ENCODE assay signal across 8 cellular contexts in the genomic region with DNA sequence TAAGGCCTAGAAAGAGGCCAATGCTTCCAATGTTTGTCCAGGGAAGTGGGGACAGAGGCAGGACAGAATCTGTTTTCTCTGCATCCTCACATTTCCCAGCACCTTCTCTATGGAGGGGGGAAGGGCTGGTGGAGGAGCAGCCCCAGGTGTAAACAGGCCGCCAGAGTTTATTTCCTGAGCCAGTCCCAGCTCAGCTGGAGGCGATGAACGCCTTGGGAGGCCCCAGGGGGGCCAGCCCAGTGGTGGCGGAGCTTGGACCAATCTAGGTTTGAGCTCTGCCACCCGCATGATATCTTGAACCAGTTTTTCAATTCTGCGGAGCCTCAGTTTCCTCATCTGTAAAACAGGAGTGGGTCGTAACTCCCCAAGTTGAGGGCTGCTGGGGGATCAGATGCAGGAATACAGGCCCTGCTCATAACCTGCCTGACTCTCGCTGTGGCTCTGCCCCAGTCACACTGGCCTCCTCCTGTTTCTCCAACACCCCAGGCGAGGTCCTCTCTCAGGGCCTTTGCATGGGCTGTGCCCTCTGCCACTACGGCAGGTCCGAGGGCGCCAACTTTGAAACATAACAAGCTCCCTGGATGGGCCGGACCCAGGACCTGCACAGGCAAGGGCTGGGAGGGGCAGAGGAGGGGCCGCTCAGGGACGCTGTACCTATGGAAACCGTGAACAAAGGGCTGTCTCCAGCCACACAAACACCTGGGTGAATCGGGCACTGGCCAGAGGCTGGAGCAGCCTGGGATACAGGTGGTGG. TPM values are rescaled to one million over a fixed set of nuclear protein-coding genes. Genes with fewer than 3 reads are reported as not detected.
DNase-seq lines count a peak whose midpoint lies in the region; ATAC-seq and TF ChIP-seq lines count a peak whose summit lies in the region.

No MANE protein-coding gene starts in this region.

- peak overlapping the region; percentile 54 for H3K27ac ChIP-seq in CD8-positive, alpha-beta T cell (ENCODE audit: low read depth, low read length)
- H3K27ac ChIP-seq in effector memory CD4-positive, alpha-beta T cell (ENCODE audit: insufficient read depth, low read length, poor library complexity, severe bottlenecking), result peak overlapping the region; percentile 73

- peaks cover 45% of the 10 kb centered on the region for H3K4me1 ChIP-seq in CD8-positive, alpha-beta T cell (ENCODE audit: insufficient read depth, low read length)
- peaks cover 39% of the 10 kb centered on the region for H3K4me1 ChIP-seq in Loucy (ENCODE audit: insufficient read depth, low read length, poor library complexity, severe bottlenecking)
- H3K4me1 ChIP-seq in effector memory CD4-positive, alpha-beta T cell (ENCODE audit: control insufficient read depth, insufficient read depth, low read length, poor library complexity, severe bottlenecking), result peaks cover 34% of the 10 kb centered on the region

- no peaks in the 10 kb centered on the region for H3F3A ChIP-seq in Loucy (ENCODE audit: low read depth)

- peak overlapping the region; percentile 78 for H3K4me2 ChIP-seq in Loucy (ENCODE audit: low read depth, low read length, poor library complexity, severe bottlenecking)

- no peak overlapping the region for H2AFZ ChIP-seq in Loucy (ENCODE audit: low read length)

- H3K27me3 ChIP-seq in CD8-positive, alpha-beta T cell (ENCODE audit: insufficient read depth, low read length), result no peaks in the 10 kb centered on the region
- H3K27me3 ChIP-seq in Loucy (ENCODE audit: insufficient read depth, low read length, poor library complexity, severe bottlenecking), result no peaks in the 10 kb centered on the region
- no peaks in the 10 kb centered on the region for H3K27me3 ChIP-seq in effector memory CD4-positive, alpha-beta T cell (replicated peaks; ENCODE audit: control insufficient read depth, insufficient read depth, low read length, poor library complexity, severe bottlenecking)

- CTCF ChIA-PET in CD8-positive, alpha-beta T cell (lab: Charles Lee), result interaction anchor here (1.0 kb wide), 1 partner anchor 33 kb away, joined by 3 read pairs; no protein-coding TSS in a partner anchor

- H3K4me1 Mint-ChIP-seq in CD8-positive, alpha-beta T cell (ENCODE audit: low read depth), result peaks cover 34% of the 10 kb centered on the region
- H3K4me1 Mint-ChIP-seq in neural crest cell, result peaks cover 8% of the 10 kb centered on the region

- H3K9me3 ChIP-seq in CD8-positive, alpha-beta T cell (ENCODE audit: low read length), result no peaks in the 10 kb centered on the region
- H3K9me3 ChIP-seq in Loucy (ENCODE audit: insufficient read depth, low read depth, low read length), result no peaks in the 10 kb centered on the region
- no peaks in the 10 kb centered on the region for H3K9me3 ChIP-seq in effector memory CD4-positive, alpha-beta T cell (ENCODE audit: control insufficient read depth, low read length)

- H3K9me2 ChIP-seq in Loucy (replicated peaks; ENCODE audit: low read depth, low read length), result no peaks in the 10 kb centered on the region

- POLR2A ChIA-PET in CD8-positive, alpha-beta T cell (lab: Charles Lee), result interaction anchor here (0.6 kb wide), 1 partner anchor 168 kb away, joined by 3 read pairs; no protein-coding TSS in a partner anchor

- no peak for ATAC-seq in CD8-positive, alpha-beta T cell
- ATAC-seq in HG02759 (IDR thresholded peaks at IDR 0.05; ENCODE audit: unreplicated experiment), result no peak
- ATAC-seq in GM18511 (IDR thresholded peaks at IDR 0.05; ENCODE audit: unreplicated experiment), result no peak
- ATAC-seq in GM21619 (IDR thresholded peaks at IDR 0.05; ENCODE audit: unreplicated experiment), result no peak

- intact Hi-C loops in CD8-positive, alpha-beta T cell (cut with DNase I, micrococcal nuclease), result no loop called here

- H3K4me3 ChIP-seq in CD8-positive, alpha-beta T cell (ENCODE audit: low read depth, low read length), result peak overlapping the region; percentile 83
- peak overlapping the region; percentile 96 for H3K4me3 ChIP-seq in Loucy (ENCODE audit: low read length, poor library complexity, severe bottlenecking)
- H3K4me3 ChIP-seq in effector memory CD4-positive, alpha-beta T cell (ENCODE audit: insufficient read depth, low read depth, low read length, poor library complexity, severe bottlenecking), result peak overlapping the region; percentile 67

- H3K36me3 ChIP-seq in CD8-positive, alpha-beta T cell (ENCODE audit: insufficient read depth, low read length), result no peaks in the 10 kb centered on the region
- H3K36me3 ChIP-seq in Loucy (ENCODE audit: insufficient read depth, low read length), result no peaks in the 10 kb centered on the region
- H3K36me3 ChIP-seq in effector memory CD4-positive, alpha-beta T cell (ENCODE audit: control insufficient read depth, insufficient read depth, low read length), result no peaks in the 10 kb centered on the region

- H4K20me1 ChIP-seq in Loucy (ENCODE audit: insufficient read depth, low read length, poor library complexity, severe bottlenecking), result peaks cover 4% of the 10 kb centered on the region

- DNase-seq in CD8-positive, alpha-beta T cell, result no peak
- DNase-seq in effector memory CD4-positive, alpha-beta T cell, result no peak
- DNase-seq in neural crest cell (ENCODE audit: low read depth, low spot score), result no peak
- no peak for DNase-seq in HPDE6-E6E7 (ENCODE audit: extremely low spot score)

- no peaks in the 10 kb centered on the region for H3K27me3 Mint-ChIP-seq in CD8-positive, alpha-beta T cell (ENCODE audit: low read depth)
- H3K27me3 Mint-ChIP-seq in neural crest cell (ENCODE audit: low read depth), result peaks cover 4% of the 10 kb centered on the region

- peak overlapping the region; percentile 94 for H3K4me3 Mint-ChIP-seq in CD8-positive, alpha-beta T cell
- peak overlapping the region; percentile 56 for H3K4me3 Mint-ChIP-seq in neural crest cell

- TF ChIP-seq CTCF in CD8-positive, alpha-beta T cell (IDR thresholded peaks at IDR 0.05), result no peak
- no peak for TF ChIP-seq CTCF in Loucy (conservative IDR thresholded peaks at IDR 0.05; ENCODE audit: low read length)
- no peak for TF ChIP-seq CTCF in neural crest cell (conservative IDR thresholded peaks at IDR 0.05)

- peaks cover 33% of the 10 kb centered on the region for H3K79me2 ChIP-seq in Loucy (ENCODE audit: insufficient read depth, low read length)

- H3K9ac ChIP-seq in Loucy (ENCODE audit: low read depth, low read length, poor library complexity, severe bottlenecking), result peak overlapping the region; percentile 91

- no peaks in the 10 kb centered on the region for H3K9me3 Mint-ChIP-seq in CD8-positive, alpha-beta T cell
- H3K9me3 Mint-ChIP-seq in neural crest cell, result no peaks in the 10 kb centered on the region

- H3K36me3 Mint-ChIP-seq in CD8-positive, alpha-beta T cell, result peaks cover 2% of the 10 kb centered on the region
- no peaks in the 10 kb centered on the region for H3K36me3 Mint-ChIP-seq in neural crest cell (ENCODE audit: low read depth)

- peak overlapping the region; percentile 89 for H3K27ac Mint-ChIP-seq in CD8-positive, alpha-beta T cell
- no peak overlapping the region for H3K27ac Mint-ChIP-seq in neural crest cell (ENCODE audit: unreplicated experiment)

RNA-seq across cellular contexts. Expression of gene TNFAIP8L1, which starts 1.1 kb away (rescaled TPM):
- total RNA-seq in CD8-positive, alpha-beta T cell, result 1 to 10 TPM; 4.3 to 4.5 TPM
- total RNA-seq in neural crest cell, result 7.0 and 8.0 TPM in 2 replicates

RNA-seq across cellular contexts. Expression of gene MYDGF, which starts 29.7 kb away (rescaled TPM):
- total RNA-seq in CD8-positive, alpha-beta T cell, result 10 to 100 TPM; 30.1 to 30.3 TPM
- total RNA-seq in neural crest cell, result 45.4 and 48.8 TPM in 2 replicates
